ENCODE assay signal across 8 cellular contexts in genomic region chr2:191571163-191571769, GRCh38.
A peak's percentile ranks its signal among the peaks of the same experiment; 100 is the strongest.
DNase-seq lines count a peak whose midpoint lies in the region; ATAC-seq and TF ChIP-seq lines count a peak whose summit lies in the region.

No MANE protein-coding gene starts in this region.

- H3K4me1 ChIP-seq in right atrium auricular region (no peaks in the 10 kb centered on the region), esophagus muscularis mucosa (peaks cover 0 to 7% (median 3%) of the 10 kb centered on the region in 4 donors)

- no peaks in the 10 kb centered on the region for H3F3A ChIP-seq in SU-DHL-6 (ENCODE audit: insufficient read depth)

- intact Hi-C loops in Right ventricle myocardium inferior (cut with DNase I) (no loop called here), esophagus muscularis mucosa (cut with DNase I) (no loop called here)

- no peak for TF ChIP-seq POLR2A in esophagus muscularis mucosa (IDR thresholded peaks at IDR 0.05; ENCODE audit: low read depth)

- H3K9ac ChIP-seq in SU-DHL-6 (ENCODE audit: low read length): no peak overlapping the region

- H3K27ac Mint-ChIP-seq in neural crest cell (ENCODE audit: unreplicated experiment): peak overlapping the region; percentile 89

- H3K9me3 ChIP-seq in right atrium auricular region (no peaks in the 10 kb centered on the region), SU-DHL-6 (ENCODE audit: insufficient read depth, low read length) (no peaks in the 10 kb centered on the region), esophagus muscularis mucosa (no peaks in the 10 kb centered on the region)

- H3K36me3 Mint-ChIP-seq in neural crest cell (ENCODE audit: low read depth): no peaks in the 10 kb centered on the region

- peaks cover 8% of the 10 kb centered on the region for H3K4me1 Mint-ChIP-seq in neural crest cell

- H3K36me3 ChIP-seq in right atrium auricular region (no peaks in the 10 kb centered on the region), SU-DHL-6 (ENCODE audit: low read length) (no peaks in the 10 kb centered on the region), esophagus muscularis mucosa (no peaks in the 10 kb centered on the region)

- H3K9me3 Mint-ChIP-seq in neural crest cell: no peaks in the 10 kb centered on the region

- no peaks in the 10 kb centered on the region for H3K9me2 ChIP-seq in SU-DHL-6 (replicated peaks; ENCODE audit: insufficient read depth, low read length)

- no peaks in the 10 kb centered on the region for H3K27me3 Mint-ChIP-seq in neural crest cell (ENCODE audit: low read depth)

- H3K27me3 ChIP-seq in right atrium auricular region (no peaks in the 10 kb centered on the region), SU-DHL-6 (ENCODE audit: low read length) (no peaks in the 10 kb centered on the region; the same call in 1 of the 2 replicates), esophagus muscularis mucosa (no peaks in the 10 kb centered on the region)

- no peak overlapping the region for H3K27ac ChIP-seq in right atrium auricular region
- H3K27ac ChIP-seq in SU-DHL-6 (ENCODE audit: low read depth, low read length): no peak overlapping the region
- no peak overlapping the region for H3K27ac ChIP-seq in esophagus muscularis mucosa (replicated peaks in 1 of 4)

- peak; percentile 70 for ATAC-seq in Right ventricle myocardium inferior
- peak; percentile 66 for ATAC-seq in HG03095 (IDR thresholded peaks at IDR 0.05; ENCODE audit: unreplicated experiment)

- no peak for DNase-seq in Right ventricle myocardium inferior (ENCODE audit: missing footprints)
- DNase-seq in right atrium auricular region (ENCODE audit: low spot score): no peak
- peak; percentile 21 for DNase-seq in esophagus muscularis mucosa (ENCODE audit: extremely low spot score)
- DNase-seq in neural crest cell (ENCODE audit: low read depth, low spot score): no peak
- no peak for DNase-seq in cerebellar cortex (ENCODE audit: low spot score)
- no peak for DNase-seq in NCI-H1436 treated with DMSO at 0.1 percent for 48 hours (lab: John Stamatoyannopoulos, UW)

- no peak overlapping the region for H3K4me3 ChIP-seq in right atrium auricular region
- no peak overlapping the region for H3K4me3 ChIP-seq in SU-DHL-6 (ENCODE audit: insufficient read depth, low read length, poor library complexity, severe bottlenecking)
- peak overlapping the region in 3 of 4 donors; percentile 5 to 32 (median 11) for H3K4me3 ChIP-seq in esophagus muscularis mucosa

- no peak for TF ChIP-seq EP300 in esophagus muscularis mucosa (IDR thresholded peaks at IDR 0.05)

- peak in 1 of 2 donors; percentile 31 for TF ChIP-seq CTCF in right atrium auricular region (IDR thresholded peaks at IDR 0.05)
- no peak for TF ChIP-seq CTCF in SU-DHL-6 (IDR thresholded peaks at IDR 0.05; ENCODE audit: insufficient read depth, low read length, poor library complexity, severe bottlenecking)
- peak in 2 of 3 experiments; percentile 12 to 15 for TF ChIP-seq CTCF in esophagus muscularis mucosa (IDR thresholded peaks at IDR 0.05)
- no peak for TF ChIP-seq CTCF in neural crest cell (conservative IDR thresholded peaks at IDR 0.05)

- no peaks in the 10 kb centered on the region for H4K20me1 ChIP-seq in SU-DHL-6 (ENCODE audit: low read depth, low read length)

- no peak overlapping the region for H2AFZ ChIP-seq in SU-DHL-6 (ENCODE audit: low read depth, low read length, severe bottlenecking)

- WGBS in esophagus muscularis mucosa: 27% methylated on average over 6 of the region's 6 CpGs

- H3K4me3 Mint-ChIP-seq in neural crest cell: no peak overlapping the region

- H3K4me2 ChIP-seq in SU-DHL-6 (ENCODE audit: low read depth, low read length, poor library complexity, severe bottlenecking): peak overlapping the region; percentile 20

- H3K79me2 ChIP-seq in SU-DHL-6 (ENCODE audit: insufficient read depth, low read length): no peaks in the 10 kb centered on the region

Comparison
In these comparisons a context has a peak if more than half of its experiments do, and no peak if none do; other contexts are left out.
1. H3K4me3 ChIP-seq: peak in esophagus muscularis mucosa (3 of 4); none in right atrium auricular region (0 of 2) and SU-DHL-6 (single experiment).
2. CTCF ChIP-seq: peak in esophagus muscularis mucosa (2 of 3); none in SU-DHL-6 (single experiment) and neural crest cell (single experiment).